Comparison of ENCODE assay signal across 29 cellular contexts in the genomic region with DNA sequence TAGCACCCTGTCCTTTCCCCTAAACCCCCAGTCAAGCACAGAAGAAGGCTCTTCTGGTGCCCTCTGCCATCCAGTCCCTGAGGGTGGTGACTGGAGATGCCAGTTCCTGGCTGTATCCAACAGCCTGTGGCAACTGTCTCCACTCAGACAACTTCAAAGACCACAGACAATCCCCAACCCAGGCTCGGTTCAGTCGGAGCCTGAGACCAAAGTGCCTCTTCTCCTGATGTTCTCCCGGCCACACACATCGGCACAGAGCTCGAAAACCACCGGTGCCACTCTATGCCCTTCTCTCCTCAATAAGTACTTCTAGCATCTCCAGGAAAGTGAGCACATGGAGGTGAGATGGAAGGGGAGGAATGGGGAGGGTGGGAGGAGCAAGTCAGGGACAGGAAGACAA. TPM values are rescaled to one million over a fixed set of nuclear protein-coding genes. Genes with fewer than 3 reads are reported as not detected.
DNase-seq lines count a peak whose midpoint lies in the region; ATAC-seq and TF ChIP-seq lines count a peak whose summit lies in the region.
"Had no signal": no experiment of that assay in that cellular context is flagged by ENCODE, and none has a peak within 500 bp of the region (broad histone marks: within the 10 kb centered on the region; RNA-seq: fewer than 3 reads in every experiment).

No MANE protein-coding gene starts in this region.

- intact Hi-C loops in right cardiac atrium (cut with DNase I): no loop called here

- H3K27me3 Mint-ChIP-seq in endodermal cell (ENCODE audit: insufficient read depth): peaks cover 10% of the 10 kb centered on the region
- H3K27me3 Mint-ChIP-seq: CD4-positive, CD25-positive, alpha-beta regulatory T cell had no signal

- 84% methylated on average over 6 of the region's 6 CpGs for WGBS in right cardiac atrium
- WGBS in endodermal cell (ENCODE audit: insufficient coverage in 1 of 2, insufficient read length in 1 of 2), 2 experiments: 94 to 100% methylated on average over 1 to 6 of the region's 6 CpGs
- 92% methylated on average over 6 of the region's 6 CpGs for WGBS in lung, 2 donors

- no peak for TF ChIP-seq CTCF in right atrium auricular region (IDR thresholded peaks at IDR 0.05)
- no peak for TF ChIP-seq CTCF in endodermal cell (conservative IDR thresholded peaks at IDR 0.05)
- no peak for TF ChIP-seq CTCF in lung (IDR thresholded peaks at IDR 0.05; ENCODE audit: control extremely low read depth, extremely low read depth)

- no peak overlapping the region for H3K9ac ChIP-seq in endodermal cell (ENCODE audit: extremely low read depth, low read length, poor library complexity, severe bottlenecking)
- H3K9ac ChIP-seq: BLaER1 had no signal

- no peak overlapping the region for H3K27ac ChIP-seq in right atrium auricular region
- no peak overlapping the region for H3K27ac ChIP-seq in right cardiac atrium (ENCODE audit: low read length)
- no peak overlapping the region for H3K27ac ChIP-seq in endodermal cell (ENCODE audit: low read depth, low read length)
- H3K27ac ChIP-seq in lung (ENCODE audit: low read depth in 1 of 2, low read length in 1 of 2): no peak overlapping the region
- H3K27ac ChIP-seq: BLaER1 had no signal

- H3K4me3 Mint-ChIP-seq in endodermal cell: no peak overlapping the region
- H3K4me3 Mint-ChIP-seq: CD14-positive monocyte; CD4-positive, alpha-beta memory T cell; CD4-positive, CD25-positive, alpha-beta regulatory T cell; CD8-positive, alpha-beta memory T cell had no signal

- no peak overlapping the region for H3K27ac Mint-ChIP-seq in endodermal cell
- H3K27ac Mint-ChIP-seq: CD14-positive monocyte; CD4-positive, alpha-beta memory T cell; CD4-positive, CD25-positive, alpha-beta regulatory T cell; CD8-positive, alpha-beta memory T cell had no signal

- H3K27me3 ChIP-seq in right atrium auricular region (no peaks in the 10 kb centered on the region), right cardiac atrium (ENCODE audit: control insufficient read depth, insufficient read depth) (no peaks in the 10 kb centered on the region), endodermal cell (ENCODE audit: control insufficient read depth, insufficient read depth, low read length, poor library complexity, severe bottlenecking) (no peaks in the 10 kb centered on the region), lung (ENCODE audit: control insufficient read depth, insufficient read depth) (no peaks in the 10 kb centered on the region), H7 (ENCODE audit: control insufficient read depth, insufficient read depth, low read length) (no peaks in the 10 kb centered on the region)
- H3K27me3 ChIP-seq: BE2C, BLaER1 had no signal

- peaks cover 19% of the 10 kb centered on the region for H3K9me3 Mint-ChIP-seq in endodermal cell

- no peak for ATAC-seq in right cardiac atrium
- ATAC-seq in lung (ENCODE audit: insufficient read depth, low FRiP score): no peak
- ATAC-seq in HG03175 (IDR thresholded peaks at IDR 0.05; ENCODE audit: unreplicated experiment): no peak
- ATAC-seq: GM12878 had no signal

- no peaks in the 10 kb centered on the region for H3K9me3 ChIP-seq in right atrium auricular region
- H3K9me3 ChIP-seq in right cardiac atrium (ENCODE audit: control insufficient read depth, low read length): no peaks in the 10 kb centered on the region
- peaks cover 12% of the 10 kb centered on the region for H3K9me3 ChIP-seq in endodermal cell (ENCODE audit: control insufficient read depth, low read length)
- H3K9me3 ChIP-seq in lung (ENCODE audit: control insufficient read depth in 2 of 2, insufficient read depth in 1 of 2, low read length in 1 of 2): no peaks in the 10 kb centered on the region
- H3K9me3 ChIP-seq: BE2C had no signal

- peaks cover 5% of the 10 kb centered on the region for H3K36me3 Mint-ChIP-seq in endodermal cell (ENCODE audit: low read depth)
- H3K36me3 Mint-ChIP-seq: CD14-positive monocyte; CD4-positive, alpha-beta memory T cell; CD4-positive, CD25-positive, alpha-beta regulatory T cell had no signal

- H3K36me3 ChIP-seq in right atrium auricular region (no peaks in the 10 kb centered on the region), endodermal cell (ENCODE audit: control insufficient read depth, insufficient read depth, low read length) (no peaks in the 10 kb centered on the region), lung (ENCODE audit: control insufficient read depth in 2 of 2, insufficient read depth in 2 of 2, low read length in 2 of 2) (no peaks in the 10 kb centered on the region), H7 (replicated peaks; ENCODE audit: control insufficient read depth, insufficient read depth, low read length) (no peaks in the 10 kb centered on the region; the same call in 1 of the 2 replicates)
- H3K36me3 ChIP-seq: BE2C, BLaER1 had no signal

- H3K4me1 Mint-ChIP-seq in endodermal cell: no peaks in the 10 kb centered on the region
- H3K4me1 Mint-ChIP-seq: CD14-positive monocyte; CD4-positive, alpha-beta memory T cell; CD4-positive, CD25-positive, alpha-beta regulatory T cell; CD8-positive, alpha-beta memory T cell had no signal

- H3K4me3 ChIP-seq in right atrium auricular region (no peak overlapping the region), right cardiac atrium (ENCODE audit: low read length) (no peak overlapping the region), endodermal cell (ENCODE audit: low read length) (no peak overlapping the region), lung (no peak overlapping the region), H7 (ENCODE audit: insufficient read depth, low read depth, low read length) (no peak overlapping the region)
- H3K4me3 ChIP-seq: BLaER1, GM12878 had no signal

- H3K4me1 ChIP-seq in right atrium auricular region (no peaks in the 10 kb centered on the region), right cardiac atrium (ENCODE audit: control insufficient read depth, insufficient read depth, low read length) (no peaks in the 10 kb centered on the region), endodermal cell (ENCODE audit: control insufficient read depth, insufficient read depth, low read length) (no peaks in the 10 kb centered on the region), lung (ENCODE audit: control insufficient read depth in 2 of 2, insufficient read depth in 2 of 2, low read length in 2 of 2) (no peaks in the 10 kb centered on the region)
- H3K4me1 ChIP-seq: BE2C, BLaER1 had no signal

- peak; percentile 47 for DNase-seq in right atrium auricular region (ENCODE audit: low spot score)
- no peak for DNase-seq in right cardiac atrium
- peak; percentile 20 for DNase-seq in endodermal cell
- peak; percentile 18 for DNase-seq in lung (ENCODE audit: low spot score)
- no peak for DNase-seq in epidermal melanocyte (ENCODE audit: insufficient read length, low spot score)
- no peak for DNase-seq in H7
- DNase-seq: 8988T; ACHN; BE2C; C1 segment of cervical spinal cord; CD4-positive, alpha-beta memory T cell; CD4-positive, CD25-positive, alpha-beta regulatory T cell; CD8-positive, alpha-beta memory T cell; COR-L47; DMS 273 treated with DMSO at 0.1 percent for 48 hours; DMS153; DMS53; DMS79; DND-41; EL; GDM1 had no signal

RNA-seq across cellular contexts. Expression of gene HMGB4, which starts 39.6 kb away (rescaled TPM):
- total RNA-seq in right atrium auricular region (not detected), right cardiac atrium (not detected), endodermal cell (not detected), lung (not detected)
- polyA plus RNA-seq in right cardiac atrium (not detected), lung (not detected)
- not detected for polyA plus RNA-seq in endodermal cell (2013, experiment 1 of 2)
- polyA plus RNA-seq in endodermal cell (2013, experiment 2 of 2): not detected
- not detected in 2 replicates for total RNA-seq in H7 (2014; rRNA removed; shearing (Covaris generic))
- total RNA-seq: A673; CD4-positive, alpha-beta memory T cell; CD4-positive, CD25-positive, alpha-beta regulatory T cell; CD8-positive, alpha-beta memory T cell; Daoy; G401; GM12878 had no signal
- polyA plus RNA-seq: AG04450; CD14-positive monocyte; CD4-positive, alpha-beta memory T cell; CD4-positive, CD25-positive, alpha-beta regulatory T cell; CD8-positive, alpha-beta memory T cell; GM12878 had no signal

Comparison
In these comparisons a context has a peak if more than half of its experiments do, and no peak if none do; other contexts are left out.
1. DNase-seq: peak in right atrium auricular region (single experiment), endodermal cell (single experiment) and lung (single experiment); none in right cardiac atrium (0 of 3), epidermal melanocyte (single experiment) and H7 (single experiment).